In genomic region chr3:105066106-105066839, GRCh38 we compare ENCODE assay signal across 20 cellular contexts.
A peak's percentile ranks its signal among the peaks of the same experiment; 100 is the strongest.
DNase-seq lines count a peak whose midpoint lies in the region; ATAC-seq, FAIRE-seq and TF ChIP-seq lines count a peak whose summit lies in the region.
"Had no signal": no experiment of that assay in that cellular context is flagged by ENCODE, and none has a peak within 500 bp of the region (broad histone marks: within the 10 kb centered on the region; RNA-seq: fewer than 3 reads in every experiment).

No MANE protein-coding gene starts in this region.

- H3K4me3 Mint-ChIP-seq in CD14-positive monocyte: no peak overlapping the region
- no peak overlapping the region for H3K4me3 Mint-ChIP-seq in activated T-cell treated with anti-CD3 and anti-CD28 coated beads, Interleukin-2, amount 50 U/mL, for 24 hours
- H3K4me3 Mint-ChIP-seq: CD4-positive, alpha-beta memory T cell had no signal

- no peaks in the 10 kb centered on the region for H3F3A ChIP-seq in PC-9 (ENCODE audit: insufficient read depth, low read depth)

- POLR2A ChIA-PET in PC-9 (lab: Charles Lee; ENCODE audit: unreplicated experiment) (no interaction called here), H1 (lab: Charles Lee; ENCODE audit: partially characterized antibody) (no interaction called here)

- no peak overlapping the region for H3K18ac ChIP-seq in H1 (ENCODE audit: extremely low read depth, low read length)

- H3K79me2 ChIP-seq in PC-9 (ENCODE audit: low read depth) (no peaks in the 10 kb centered on the region), H1 (ENCODE audit: control insufficient read depth in 1 of 2, insufficient read depth in 2 of 2, low read length in 2 of 2) (no peaks in the 10 kb centered on the region)

- DNase-seq in PC-9 (no peak), H1 (ENCODE audit: low read depth in 1 of 2, low spot score in 2 of 2) (no peak), pancreas (no peak), left colon (no peak), CD14-positive monocyte (ENCODE audit: low spot score) (no peak)
- DNase-seq in stimulated activated CD4-positive, alpha-beta T cell treated with anti-CD3 and anti-CD28 coated beads, Interleukin-2, amount 100 ng/mL, for 48 hours: no peak
- DNase-seq in activated T-cell treated with anti-CD3 and anti-CD28 coated beads, Interleukin-2, amount 50 U/mL, for 24 hours: no peak
- DNase-seq: BE2C; Calu3; CD4-positive, alpha-beta memory T cell; DMS53; HCEC 1CT; KG1; NCI-H1048; NCI-H1436 treated with DMSO at 0.1 percent for 48 hours; NCI-H2081; NCI-H524 treated with DMSO at 0.1 percent for 48 hours; Right ventricle myocardium superior had no signal

- H3K4ac ChIP-seq in H1 (replicated peaks; ENCODE audit: insufficient read length, low read depth, low read length): no peak overlapping the region

- TF ChIP-seq RAD21 in H1 (IDR thresholded peaks at IDR 0.05 in 1 of 2, conservative IDR thresholded peaks at IDR 0.05 in 1 of 2; ENCODE audit: low read depth in 2 of 2, low read length in 2 of 2): no peak

- H2BK20ac ChIP-seq in H1 (ENCODE audit: low read length): no peak overlapping the region

- no peak for TF ChIP-seq EP300 in H1 (IDR thresholded peaks at IDR 0.05; ENCODE audit: borderline replicate concordance in 1 of 2, low read depth in 2 of 2, low read length in 2 of 2)

- peak overlapping the region; percentile 83 for H2BK120ac ChIP-seq in H1 (replicated peaks; ENCODE audit: low read depth, low read length)

- H3K27ac Mint-ChIP-seq in CD14-positive monocyte: no peak overlapping the region
- H3K27ac Mint-ChIP-seq in activated T-cell treated with anti-CD3 and anti-CD28 coated beads, Interleukin-2, amount 50 U/mL, for 24 hours: no peak overlapping the region

- H2BK15ac ChIP-seq in H1 (ENCODE audit: low read length): no peak overlapping the region

- H4K20me1 ChIP-seq in PC-9 (ENCODE audit: insufficient read depth) (no peaks in the 10 kb centered on the region), H1 (replicated peaks in 1 of 2; ENCODE audit: control insufficient read depth in 1 of 2, insufficient read depth in 2 of 2, low read length in 2 of 2) (no peaks in the 10 kb centered on the region)

- H3K27ac ChIP-seq in PC-9 (no peak overlapping the region), H1 (ENCODE audit: low read depth, low read length) (no peak overlapping the region), pancreas (no peak overlapping the region)
- H3K27ac ChIP-seq: SK-N-MC had no signal

- no peak for TF ChIP-seq CTCF in PC-9 (conservative IDR thresholded peaks at IDR 0.05)
- TF ChIP-seq CTCF in H1 (IDR thresholded peaks at IDR 0.05; ENCODE audit: control extremely low read depth in 1 of 3, insufficient read depth in 1 of 3, low read depth in 1 of 3, low read length in 3 of 3): no peak
- TF ChIP-seq CTCF in pancreas (IDR thresholded peaks at IDR 0.05): no peak
- TF ChIP-seq CTCF in CD14-positive monocyte (IDR thresholded peaks at IDR 0.05): no peak

- H3K9me2 ChIP-seq in PC-9 (ENCODE audit: insufficient read depth): peaks cover 11% of the 10 kb centered on the region; the same call in 1 of the 2 replicates

- CTCF ChIA-PET in PC-9 (lab: Charles Lee): no interaction called here
- CTCF ChIA-PET in H1 (lab: Charles Lee; ENCODE audit: partially characterized antibody): interaction anchor here (1.3 kb wide), 1 partner anchor 12 kb away, joined by 3 read pairs; no protein-coding TSS in a partner anchor

- BruUV-seq in PC-9 (replicated peaks; lab: Mats Ljungman, UMichigan): no TSS peak

- no peak overlapping the region for H3K23ac ChIP-seq in H1 (ENCODE audit: insufficient read length)

- no peak overlapping the region for H2BK5ac ChIP-seq in H1 (ENCODE audit: low read depth, low read length)

- no peak overlapping the region for H2AK5ac ChIP-seq in H1 (ENCODE audit: low read depth, low read length)

- no peak overlapping the region for H4K5ac ChIP-seq in H1 (ENCODE audit: insufficient read length, low read depth, low read length)

- FAIRE-seq in H1 (lab: Jason Lieb, UNC) (no peak), pancreas (lab: Jason Lieb, UNC) (no peak)
- FAIRE-seq: RCC 7860 had no signal

- peaks cover 0 to 9% (median 6%) of the 10 kb centered on the region in 7 donors for H3K9me3 Mint-ChIP-seq in CD14-positive monocyte
- no peaks in the 10 kb centered on the region for H3K9me3 Mint-ChIP-seq in activated T-cell treated with anti-CD3 and anti-CD28 coated beads, Interleukin-2, amount 50 U/mL, for 24 hours

- H3K4me2 ChIP-seq in PC-9 (no peak overlapping the region), H1 (ENCODE audit: insufficient read depth in 1 of 2, low read depth in 2 of 2, low read length in 2 of 2) (no peak overlapping the region)

- H3K9ac ChIP-seq in H1 (replicated peaks in 1 of 4; ENCODE audit: extremely low read depth in 1 of 4, low read depth in 3 of 4, low read length in 3 of 4): no peak overlapping the region

- no peak for TF ChIP-seq POLR2A in H1 (IDR thresholded peaks at IDR 0.05; ENCODE audit: control extremely low read depth in 1 of 2, low read depth in 2 of 2, low read length in 2 of 2)

- no peaks in the 10 kb centered on the region for H3K23me2 ChIP-seq in H1 (ENCODE audit: low read depth, low read length)

- intact Hi-C loops in PC-9 (cut with micrococcal nuclease; ENCODE audit: unreplicated experiment) (no loop called here), pancreas (cut with DNase I) (no loop called here), left colon (cut with DNase I, micrococcal nuclease) (no loop called here), CD14-positive monocyte (cut with micrococcal nuclease) (no loop called here)

- H3K9me3 ChIP-seq in PC-9 (ENCODE audit: insufficient read depth, low read depth) (peaks cover under 1% of the 10 kb centered on the region; the same call in 1 of the 2 replicates), H1 (ENCODE audit: insufficient read depth in 2 of 2, low read depth in 1 of 2, low read length in 1 of 2) (no peaks in the 10 kb centered on the region), pancreas (no peaks in the 10 kb centered on the region)
- H3K9me3 ChIP-seq: BE2C had no signal

- H3K4me1 Mint-ChIP-seq in CD14-positive monocyte: no peaks in the 10 kb centered on the region
- no peaks in the 10 kb centered on the region for H3K4me1 Mint-ChIP-seq in activated T-cell treated with anti-CD3 and anti-CD28 coated beads, Interleukin-2, amount 50 U/mL, for 24 hours (ENCODE audit: low read depth)
- H3K4me1 Mint-ChIP-seq: CD4-positive, alpha-beta memory T cell had no signal

- H3K56ac ChIP-seq in H1 (replicated peaks; ENCODE audit: insufficient read length, low read depth, low read length): no peak overlapping the region

- peak overlapping the region; percentile 12; the same call in 1 of the 2 replicates for H2AFZ ChIP-seq in PC-9
- H2AFZ ChIP-seq in H1 (ENCODE audit: low read length): peak overlapping the region; percentile 82; the same call in 1 of the 2 replicates

- no peak overlapping the region for H3K14ac ChIP-seq in H1 (ENCODE audit: insufficient read length)

- H3K27me3 ChIP-seq in PC-9 (ENCODE audit: insufficient read depth, low read depth) (no peaks in the 10 kb centered on the region), H1 (replicated peaks in 1 of 4; ENCODE audit: control insufficient read depth in 3 of 4, extremely low read depth in 1 of 4, insufficient read depth in 3 of 4, low read length in 3 of 4) (no peaks in the 10 kb centered on the region), pancreas (no peaks in the 10 kb centered on the region)
- H3K27me3 ChIP-seq: BE2C had no signal

- WGBS in H1 (ENCODE audit: extremely low coverage in 1 of 2, insufficient coverage in 1 of 2, insufficient read length in 1 of 2, insufficient replicate concordance in 2 of 2, low coverage in 1 of 2, low lambda C conversion rate in 2 of 2, missing lambda C conversion rate in 1 of 2), 2 experiments: 84% methylated on average over 7 of the region's 7 CpGs; no CpG with 5 or more reads in 1 of the 2 experiments
- 44 to 59% methylated on average over 7 of the region's 7 CpGs for WGBS in pancreas, 2 donors

- no peaks in the 10 kb centered on the region for H3K36me3 Mint-ChIP-seq in CD14-positive monocyte
- no peaks in the 10 kb centered on the region for H3K36me3 Mint-ChIP-seq in activated T-cell treated with anti-CD3 and anti-CD28 coated beads, Interleukin-2, amount 50 U/mL, for 24 hours (ENCODE audit: low read depth)
- H3K36me3 Mint-ChIP-seq: CD4-positive, alpha-beta memory T cell had no signal

- H3K4me1 ChIP-seq in PC-9 (replicated peaks; ENCODE audit: insufficient read depth): no peaks in the 10 kb centered on the region
- H3K4me1 ChIP-seq in H1 (replicated peaks in 1 of 4; ENCODE audit: control insufficient read depth in 3 of 4, insufficient read depth in 4 of 4, low read length in 3 of 4): no peaks in the 10 kb centered on the region
- H3K4me1 ChIP-seq in pancreas: peaks cover 0 to 13% (median 6%) of the 10 kb centered on the region in 3 donors
- H3K4me1 ChIP-seq: BE2C had no signal

- no peaks in the 10 kb centered on the region for H3K79me1 ChIP-seq in H1 (ENCODE audit: low read depth, low read length)

- H4K8ac ChIP-seq in H1 (ENCODE audit: extremely low read depth, insufficient read depth, low read length): no peak overlapping the region

- H4K91ac ChIP-seq in H1 (replicated peaks; ENCODE audit: insufficient read length, low read length): no peak overlapping the region

- peak in 3 of 4 donors; percentile 14 to 55 (median 55) for ATAC-seq in pancreas
- ATAC-seq in left colon: no peak

- no peaks in the 10 kb centered on the region for H3K27me3 Mint-ChIP-seq in CD14-positive monocyte (ENCODE audit: low read depth in 3 of 3)
- H3K27me3 Mint-ChIP-seq in activated T-cell treated with anti-CD3 and anti-CD28 coated beads, Interleukin-2, amount 50 U/mL, for 24 hours: no peaks in the 10 kb centered on the region

- no peak overlapping the region for H3K4me3 ChIP-seq in PC-9
- no peak overlapping the region for H3K4me3 ChIP-seq in H1 (ENCODE audit: extremely low read depth in 1 of 4, insufficient read depth in 2 of 4, low read depth in 3 of 4, low read length in 4 of 4)
- H3K4me3 ChIP-seq in pancreas: no peak overlapping the region
- H3K4me3 ChIP-seq: SK-N-MC had no signal

- H2BK12ac ChIP-seq in H1 (ENCODE audit: low read depth, low read length): no peak overlapping the region

- no peaks in the 10 kb centered on the region for H3K36me3 ChIP-seq in PC-9 (ENCODE audit: low read depth)
- H3K36me3 ChIP-seq in H1 (ENCODE audit: control insufficient read depth in 2 of 4, insufficient read depth in 4 of 4, low read length in 3 of 4): no peaks in the 10 kb centered on the region
- H3K36me3 ChIP-seq in pancreas: no peaks in the 10 kb centered on the region
- H3K36me3 ChIP-seq: BE2C had no signal

TF ChIP-seq in H1, 55 proteins besides CTCF, POLR2A, EP300 and RAD21:
- TF ChIP-seq SUZ12 (IDR thresholded peaks at IDR 0.05; ENCODE audit: low read length) (no peak), MAFK (IDR thresholded peaks at IDR 0.05; ENCODE audit: low read depth, low read length) (no peak), JUND (IDR thresholded peaks at IDR 0.05; ENCODE audit: low read length) (no peak)
TF ChIP-seq in H1: peak in this region for 0.
